ENCODE assay signal across 8 cellular contexts in genomic region chr2:55120634-55121359, GRCh38.
DNase-seq lines count a peak whose midpoint lies in the region; ATAC-seq and TF ChIP-seq lines count a peak whose summit lies in the region.

No MANE protein-coding gene starts in this region.

- H3K9me3 ChIP-seq in SK-N-MC (ENCODE audit: low read depth, low read length) (no peaks in the 10 kb centered on the region), cardiac muscle cell (ENCODE audit: low read depth) (no peaks in the 10 kb centered on the region)
- H3K9me3 ChIP-seq in CD4-positive, alpha-beta T cell (ENCODE audit: control insufficient read depth, low read length) = no peaks in the 10 kb centered on the region

- peaks cover 61% of the 10 kb centered on the region for H3K4me1 ChIP-seq in cardiac muscle cell (ENCODE audit: low read depth)

- H3K4me3 Mint-ChIP-seq in CD4-positive, alpha-beta T cell = no peak overlapping the region

- no peak for TF ChIP-seq CTCF in cardiac muscle cell (IDR thresholded peaks at IDR 0.05; ENCODE audit: low read depth, low read length)
- TF ChIP-seq CTCF in CD4-positive, alpha-beta T cell (IDR thresholded peaks at IDR 0.05) = no peak

- DNase-seq in H4 (ENCODE audit: low spot score) = peak; percentile 47
- no peak for DNase-seq in SK-N-MC (ENCODE audit: low read depth, low spot score)
- peak; percentile 74 to 83 for DNase-seq in cardiac muscle cell (ENCODE audit: low read depth in 1 of 2, low spot score in 1 of 2)
- DNase-seq in skeletal muscle cell (ENCODE audit: low read depth) = peak; percentile 94
- DNase-seq in SW480 (ENCODE audit: low spot score) = no peak
- no peak for DNase-seq in CD4-positive, alpha-beta T cell

- H3K4me3 ChIP-seq in SK-N-MC = peak overlapping the region; percentile 53; the same call in 1 of the 2 replicates
- H3K4me3 ChIP-seq in cardiac muscle cell = no peak overlapping the region
- no peak overlapping the region for H3K4me3 ChIP-seq in skeletal muscle cell (ENCODE audit: low read depth, low read length)

- H3K36me3 ChIP-seq in SK-N-MC (ENCODE audit: insufficient read depth, low read length) (no peaks in the 10 kb centered on the region), cardiac muscle cell (no peaks in the 10 kb centered on the region)

- peak overlapping the region; percentile 32; the same call in 1 of the 2 replicates for H3K27ac ChIP-seq in SK-N-MC
- H3K27ac ChIP-seq in cardiac muscle cell = peak overlapping the region; percentile 92
- H3K27ac ChIP-seq in CD4-positive, alpha-beta T cell (ENCODE audit: low read depth, low read length) = no peak overlapping the region

- no peaks in the 10 kb centered on the region for H3K4me1 Mint-ChIP-seq in CD4-positive, alpha-beta T cell (ENCODE audit: low read depth)

- POLR2A ChIA-PET in CD4-positive, alpha-beta T cell (lab: Charles Lee) = interaction anchor here (0.6 kb wide), 1 partner anchor 397 kb away, joined by 3 read pairs; no protein-coding TSS in a partner anchor

- no peaks in the 10 kb centered on the region for H3K27me3 ChIP-seq in cardiac muscle cell
- no peaks in the 10 kb centered on the region for H3K27me3 ChIP-seq in CD4-positive, alpha-beta T cell (ENCODE audit: control insufficient read depth, insufficient read depth, low read length)

- intact Hi-C loops in CD4-positive, alpha-beta T cell (cut with DNase I, micrococcal nuclease) = no loop called here

- no peaks in the 10 kb centered on the region for H3K9me3 Mint-ChIP-seq in CD4-positive, alpha-beta T cell

- peak overlapping the region; percentile 46 for H3K9ac ChIP-seq in SK-N-MC (ENCODE audit: insufficient read length)

- ATAC-seq in GM19351 (IDR thresholded peaks at IDR 0.05; ENCODE audit: unreplicated experiment) = no peak
- ATAC-seq in CD4-positive, alpha-beta T cell (ENCODE audit: poor library complexity) = no peak
- ATAC-seq in HG03342 (IDR thresholded peaks at IDR 0.05; ENCODE audit: unreplicated experiment) = no peak

- CTCF ChIA-PET in CD4-positive, alpha-beta T cell (lab: Charles Lee) = no interaction called here

- H3K36me3 Mint-ChIP-seq in CD4-positive, alpha-beta T cell (ENCODE audit: low read depth) = no peaks in the 10 kb centered on the region

- H3K27me3 Mint-ChIP-seq in CD4-positive, alpha-beta T cell = no peaks in the 10 kb centered on the region

- no peak overlapping the region for H3K27ac Mint-ChIP-seq in CD4-positive, alpha-beta T cell

Comparison
In these comparisons a context has a peak if more than half of its experiments do, and no peak if none do; other contexts are left out.
1. DNase-seq: peak in H4 (single experiment), cardiac muscle cell (2 of 2) and skeletal muscle cell (single experiment); none in SK-N-MC (single experiment), SW480 (single experiment) and CD4-positive, alpha-beta T cell (0 of 10).